Comparison of ENCODE assay signal across 2 cellular contexts in genomic region chr14:90804292-90804671, GRCh38.
TF ChIP-seq lines count a peak whose summit lies in the region.

No MANE protein-coding gene starts in this region.

TF ChIP-seq in liver, 16 proteins besides CTCF, POLR2A, EP300 and RAD21:
- TF ChIP-seq, protein P1, sequence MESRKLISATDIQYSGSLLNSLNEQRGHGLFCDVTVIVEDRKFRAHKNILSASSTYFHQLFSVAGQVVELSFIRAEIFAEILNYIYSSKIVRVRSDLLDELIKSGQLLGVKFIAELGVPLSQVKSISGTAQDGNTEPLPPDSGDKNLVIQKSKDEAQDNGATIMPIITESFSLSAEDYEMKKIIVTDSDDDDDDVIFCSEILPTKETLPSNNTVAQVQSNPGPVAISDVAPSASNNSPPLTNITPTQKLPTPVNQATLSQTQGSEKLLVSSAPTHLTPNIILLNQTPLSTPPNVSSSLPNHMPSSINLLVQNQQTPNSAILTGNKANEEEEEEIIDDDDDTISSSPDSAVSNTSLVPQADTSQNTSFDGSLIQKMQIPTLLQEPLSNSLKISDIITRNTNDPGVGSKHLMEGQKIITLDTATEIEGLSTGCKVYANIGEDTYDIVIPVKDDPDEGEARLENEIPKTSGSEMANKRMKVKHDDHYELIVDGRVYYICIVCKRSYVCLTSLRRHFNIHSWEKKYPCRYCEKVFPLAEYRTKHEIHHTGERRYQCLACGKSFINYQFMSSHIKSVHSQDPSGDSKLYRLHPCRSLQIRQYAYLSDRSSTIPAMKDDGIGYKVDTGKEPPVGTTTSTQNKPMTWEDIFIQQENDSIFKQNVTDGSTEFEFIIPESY (IDR thresholded peaks at IDR 0.05) = no peak
- TF ChIP-seq, protein P2, sequence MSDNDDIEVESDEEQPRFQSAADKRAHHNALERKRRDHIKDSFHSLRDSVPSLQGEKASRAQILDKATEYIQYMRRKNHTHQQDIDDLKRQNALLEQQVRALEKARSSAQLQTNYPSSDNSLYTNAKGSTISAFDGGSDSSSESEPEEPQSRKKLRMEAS (IDR thresholded peaks at IDR 0.05) = no peak
- TF ChIP-seq JUND (IDR thresholded peaks at IDR 0.05) (no peak), HNF4A (conservative IDR thresholded peaks at IDR 0.05) (no peak), FOXA2 (IDR thresholded peaks at IDR 0.05) (no peak), HNF4G (IDR thresholded peaks at IDR 0.05) (no peak)

TF ChIP-seq in HepG2, 621 proteins besides CTCF, POLR2A, EP300 and RAD21:
- TF ChIP-seq ZNF12 (CRISPR knock-in tag; IDR thresholded peaks at IDR 0.05) (no peak), SMARCC2 (IDR thresholded peaks at IDR 0.05) (no peak), RFXAP (CRISPR knock-in tag; IDR thresholded peaks at IDR 0.05; ENCODE audit: borderline replicate concordance) (no peak), TOE1 (CRISPR knock-in tag; IDR thresholded peaks at IDR 0.05) (no peak), SSRP1 (CRISPR knock-in tag; IDR thresholded peaks at IDR 0.05) (no peak), ZBTB10 (CRISPR knock-in tag; IDR thresholded peaks at IDR 0.05; ENCODE audit: borderline replicate concordance) (no peak), DR1 (CRISPR knock-in tag; IDR thresholded peaks at IDR 0.05) (no peak)
- TF ChIP-seq, protein P3, sequence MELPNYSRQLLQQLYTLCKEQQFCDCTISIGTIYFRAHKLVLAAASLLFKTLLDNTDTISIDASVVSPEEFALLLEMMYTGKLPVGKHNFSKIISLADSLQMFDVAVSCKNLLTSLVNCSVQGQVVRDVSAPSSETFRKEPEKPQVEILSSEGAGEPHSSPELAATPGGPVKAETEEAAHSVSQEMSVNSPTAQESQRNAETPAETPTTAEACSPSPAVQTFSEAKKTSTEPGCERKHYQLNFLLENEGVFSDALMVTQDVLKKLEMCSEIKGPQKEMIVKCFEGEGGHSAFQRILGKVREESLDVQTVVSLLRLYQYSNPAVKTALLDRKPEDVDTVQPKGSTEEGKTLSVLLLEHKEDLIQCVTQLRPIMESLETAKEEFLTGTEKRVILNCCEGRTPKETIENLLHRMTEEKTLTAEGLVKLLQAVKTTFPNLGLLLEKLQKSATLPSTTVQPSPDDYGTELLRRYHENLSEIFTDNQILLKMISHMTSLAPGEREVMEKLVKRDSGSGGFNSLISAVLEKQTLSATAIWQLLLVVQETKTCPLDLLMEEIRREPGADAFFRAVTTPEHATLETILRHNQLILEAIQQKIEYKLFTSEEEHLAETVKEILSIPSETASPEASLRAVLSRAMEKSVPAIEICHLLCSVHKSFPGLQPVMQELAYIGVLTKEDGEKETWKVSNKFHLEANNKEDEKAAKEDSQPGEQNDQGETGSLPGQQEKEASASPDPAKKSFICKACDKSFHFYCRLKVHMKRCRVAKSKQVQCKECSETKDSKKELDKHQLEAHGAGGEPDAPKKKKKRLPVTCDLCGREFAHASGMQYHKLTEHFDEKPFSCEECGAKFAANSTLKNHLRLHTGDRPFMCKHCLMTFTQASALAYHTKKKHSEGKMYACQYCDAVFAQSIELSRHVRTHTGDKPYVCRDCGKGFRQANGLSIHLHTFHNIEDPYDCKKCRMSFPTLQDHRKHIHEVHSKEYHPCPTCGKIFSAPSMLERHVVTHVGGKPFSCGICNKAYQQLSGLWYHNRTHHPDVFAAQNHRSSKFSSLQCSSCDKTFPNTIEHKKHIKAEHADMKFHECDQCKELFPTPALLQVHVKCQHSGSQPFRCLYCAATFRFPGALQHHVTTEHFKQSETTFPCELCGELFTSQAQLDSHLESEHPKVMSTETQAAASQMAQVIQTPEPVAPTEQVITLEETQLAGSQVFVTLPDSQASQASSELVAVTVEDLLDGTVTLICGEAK (IDR thresholded peaks at IDR 0.05) = no peak
- TF ChIP-seq, protein P3 (CRISPR knock-in tag; IDR thresholded peaks at IDR 0.05) = no peak
